Comparison of ENCODE assay signal across 27 cellular contexts in genomic region chr6:107677399-107677798, GRCh38.
"Had no signal": no experiment of that assay in that cellular context is flagged by ENCODE, and none has a peak within 500 bp of the region (broad histone marks: within the 10 kb centered on the region; RNA-seq: fewer than 3 reads in every experiment).

No MANE protein-coding gene starts in this region.

- H3K27me3 ChIP-seq: colonic mucosa, dorsolateral prefrontal cortex, esophagus muscularis mucosa, gastrocnemius medialis, gastroesophageal sphincter, heart left ventricle, heart right ventricle had no signal

- H3K4me3 ChIP-seq: colonic mucosa, coronary artery, dorsolateral prefrontal cortex, esophagus muscularis mucosa, esophagus squamous epithelium, gastrocnemius medialis, gastroesophageal sphincter, heart left ventricle, heart right ventricle had no signal

- ATAC-seq: effector memory CD8-positive, alpha-beta T cell; esophagus mucosa; foreskin keratinocyte; gastrocnemius medialis; gastroesophageal sphincter; heart left ventricle; heart right ventricle had no signal

- H3K27ac ChIP-seq: colonic mucosa, coronary artery, dorsolateral prefrontal cortex, epithelial cell of prostate, esophagus muscularis mucosa, esophagus squamous epithelium, foreskin keratinocyte, gastrocnemius medialis, gastroesophageal sphincter, heart left ventricle, heart right ventricle had no signal

- FAIRE-seq: colon, endometrium, endothelial cell of umbilical vein, frontal cortex had no signal

- H3K9me3 ChIP-seq: colonic mucosa, esophagus muscularis mucosa, esophagus squamous epithelium, gastrocnemius medialis, gastroesophageal sphincter, heart left ventricle, heart right ventricle had no signal

- H3K36me3 ChIP-seq: colonic mucosa, esophagus muscularis mucosa, esophagus squamous epithelium, gastrocnemius medialis, gastroesophageal sphincter, heart left ventricle, heart right ventricle had no signal

- H3K4me1 ChIP-seq: colonic mucosa, foreskin keratinocyte had no signal

- DNase-seq: colonic mucosa; cortex of kidney; dermis blood vessel endothelial cell; dorsolateral prefrontal cortex; effector CD4-positive, alpha-beta T cell; effector CD8-positive, alpha-beta T cell; effector memory CD4-positive, alpha-beta T cell; effector memory CD8-positive, alpha-beta T cell; erythroblast; esophagus squamous epithelium; foreskin fibroblast; foreskin keratinocyte; foreskin melanocyte; gastrocnemius medialis; glutamatergic neuron; head of caudate nucleus; heart left ventricle; heart right ventricle had no signal
